ENCODE assay signal across 16 cellular contexts in the genomic region with DNA sequence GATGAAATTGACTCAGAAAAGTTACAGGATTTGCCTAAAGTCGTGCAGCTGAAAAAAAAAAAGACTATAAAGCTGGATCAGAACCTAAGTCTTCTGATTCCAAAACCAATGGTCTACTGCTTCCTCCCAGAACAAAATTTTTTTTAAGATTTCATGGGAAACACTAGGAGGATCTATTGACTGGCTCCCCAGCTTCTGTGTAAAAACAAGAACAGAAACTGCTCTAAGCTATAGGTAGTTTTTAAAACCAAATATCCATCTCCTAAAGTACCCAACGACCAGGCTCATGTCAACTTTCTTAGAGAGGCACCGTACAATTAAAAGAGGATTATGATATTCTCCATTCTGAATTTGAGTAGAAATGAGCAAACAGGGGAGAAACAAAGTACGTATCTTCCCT. TPM values are rescaled to one million over a fixed set of nuclear protein-coding genes. Genes with fewer than 3 reads are reported as not detected.
DNase-seq lines count a peak whose midpoint lies in the region; ATAC-seq and TF ChIP-seq lines count a peak whose summit lies in the region.
"Had no signal": no experiment of that assay in that cellular context is flagged by ENCODE, and none has a peak within 500 bp of the region (broad histone marks: within the 10 kb centered on the region; RNA-seq: fewer than 3 reads in every experiment).

No MANE protein-coding gene starts in this region.

- H3K79me2 ChIP-seq in OCI-LY3 (ENCODE audit: low read length), result peaks cover 97% of the 10 kb centered on the region

- H3K4me2 ChIP-seq in OCI-LY3 (ENCODE audit: low read length), result peak overlapping the region; percentile 86
- H3K4me2 ChIP-seq: A549 had no signal

- H3K4me1 ChIP-seq in OCI-LY3 (ENCODE audit: low read length), result peaks cover 64% of the 10 kb centered on the region
- peaks cover 50% of the 10 kb centered on the region for H3K4me1 ChIP-seq in iPS-20b (ENCODE audit: insufficient read depth, low read length)
- H3K4me1 ChIP-seq in upper lobe of left lung, result peaks cover 20 to 40% (median 37%) of the 10 kb centered on the region in 4 donors

- H3K27me3 Mint-ChIP-seq in activated naive CD8-positive, alpha-beta T cell treated with anti-CD3 and anti-CD28 coated beads, Interleukin-2, amount 10 ng/mL, durations not matched to agents 7 days and 5 days, result no peaks in the 10 kb centered on the region
- no peaks in the 10 kb centered on the region for H3K27me3 Mint-ChIP-seq in activated naive CD8-positive, alpha-beta T cell treated with anti-CD3 and anti-CD28 coated beads for 36 hours

- DNase-seq in activated naive CD8-positive, alpha-beta T cell treated with anti-CD3 and anti-CD28 coated beads, Interleukin-2, amount 10 ng/mL, durations not matched to agents 7 days and 5 days, result no peak
- DNase-seq in activated naive CD8-positive, alpha-beta T cell treated with anti-CD3 and anti-CD28 coated beads for 36 hours, result no peak
- DNase-seq in upper lobe of left lung (no peak), putamen (ENCODE audit: low spot score) (no peak), NCI-H146 treated with DMSO at 0.1 percent for 48 hours (lab: John Stamatoyannopoulos, UW; ENCODE audit: unreplicated experiment) (no peak), GM10266 (ENCODE audit: extremely low spot score) (no peak)
- DNase-seq: activated effector memory CD4-positive, alpha-beta T cell treated with anti-CD3 and anti-CD28 coated beads, Interleukin-2, amount 50 U/mL, for 16 hours; HCEC 1CT; NCI-H1048; testis had no signal

- no peak for TF ChIP-seq POLR2A in upper lobe of left lung (IDR thresholded peaks at IDR 0.05)

- no peak for TF ChIP-seq EP300 in upper lobe of left lung (IDR thresholded peaks at IDR 0.05)

- H3K9me3 ChIP-seq in OCI-LY3 (ENCODE audit: insufficient read depth, low read length) (no peaks in the 10 kb centered on the region), iPS-20b (ENCODE audit: insufficient read depth, low read depth, low read length) (no peaks in the 10 kb centered on the region), upper lobe of left lung (no peaks in the 10 kb centered on the region)
- H3K9me3 ChIP-seq: A549, esophagus muscularis mucosa, testis had no signal

- H3K4me3 ChIP-seq in OCI-LY3 (ENCODE audit: low read length) (peak overlapping the region; percentile 69), iPS-20b (ENCODE audit: low read length) (peak overlapping the region; percentile 60; the same call in 1 of the 2 replicates), upper lobe of left lung (no peak overlapping the region)
- H3K4me3 ChIP-seq: A549, esophagus muscularis mucosa, testis had no signal

- H2AFZ ChIP-seq in OCI-LY3 (ENCODE audit: low read depth, low read length), result no peak overlapping the region

- 78% methylated on average over 4 of the region's 4 CpGs for WGBS in upper lobe of left lung, 2 donors

- H3K27me3 ChIP-seq in OCI-LY3 (ENCODE audit: low read depth, low read length), result no peaks in the 10 kb centered on the region
- no peaks in the 10 kb centered on the region for H3K27me3 ChIP-seq in iPS-20b (ENCODE audit: insufficient read depth, low read length)
- no peaks in the 10 kb centered on the region for H3K27me3 ChIP-seq in upper lobe of left lung
- H3K27me3 ChIP-seq: esophagus muscularis mucosa, testis had no signal

- TF ChIP-seq CTCF in OCI-LY3 (IDR thresholded peaks at IDR 0.05; ENCODE audit: low read depth, low read length) (no peak), upper lobe of left lung (IDR thresholded peaks at IDR 0.05) (no peak), GM10266 (IDR thresholded peaks at IDR 0.05; ENCODE audit: control insufficient read depth, insufficient read depth, low read depth, missing control alignments) (no peak)

- H3K9me3 Mint-ChIP-seq in activated naive CD8-positive, alpha-beta T cell treated with anti-CD3 and anti-CD28 coated beads, Interleukin-2, amount 10 ng/mL, durations not matched to agents 7 days and 5 days, result no peaks in the 10 kb centered on the region
- H3K9me3 Mint-ChIP-seq in activated naive CD8-positive, alpha-beta T cell treated with anti-CD3 and anti-CD28 coated beads for 36 hours, result no peaks in the 10 kb centered on the region

- no peak overlapping the region for H3K27ac Mint-ChIP-seq in activated naive CD8-positive, alpha-beta T cell treated with anti-CD3 and anti-CD28 coated beads, Interleukin-2, amount 10 ng/mL, durations not matched to agents 7 days and 5 days
- no peak overlapping the region for H3K27ac Mint-ChIP-seq in activated naive CD8-positive, alpha-beta T cell treated with anti-CD3 and anti-CD28 coated beads for 36 hours

- ATAC-seq in activated naive CD8-positive, alpha-beta T cell treated with anti-CD3 and anti-CD28 coated beads, Interleukin-2, amount 10 ng/mL, durations not matched to agents 7 days and 5 days (ENCODE audit: low read depth), result no peak
- ATAC-seq in upper lobe of left lung (ENCODE audit: low FRiP score in 2 of 2), result no peak
- ATAC-seq: left lobe of liver had no signal

- H3K36me3 ChIP-seq in OCI-LY3 (replicated peaks; ENCODE audit: low read depth, low read length) (peaks cover 16% of the 10 kb centered on the region), iPS-20b (ENCODE audit: insufficient read depth, low read depth, low read length) (no peaks in the 10 kb centered on the region), upper lobe of left lung (no peaks in the 10 kb centered on the region)
- H3K36me3 ChIP-seq: esophagus muscularis mucosa had no signal

- H3K9ac ChIP-seq in OCI-LY3 (ENCODE audit: low read length) (peak overlapping the region; percentile 81), iPS-20b (ENCODE audit: low read depth, low read length) (peak overlapping the region; percentile 25; the same call in 1 of the 2 replicates)

- POLR2A ChIA-PET in activated naive CD8-positive, alpha-beta T cell treated with anti-CD3 and anti-CD28 coated beads, Interleukin-2, amount 10 ng/mL, durations not matched to agents 7 days and 5 days (lab: Charles Lee), result interaction anchor here (1.3 kb wide), 1 partner anchor 43 kb away, joined by 4 read pairs; the partner anchor contains the start of gene TMBIM6

- H3K4me3 Mint-ChIP-seq in activated naive CD8-positive, alpha-beta T cell treated with anti-CD3 and anti-CD28 coated beads, Interleukin-2, amount 10 ng/mL, durations not matched to agents 7 days and 5 days, result peak overlapping the region; percentile 83
- H3K4me3 Mint-ChIP-seq in activated naive CD8-positive, alpha-beta T cell treated with anti-CD3 and anti-CD28 coated beads for 36 hours, result no peak overlapping the region

- H3K4me1 Mint-ChIP-seq in activated naive CD8-positive, alpha-beta T cell treated with anti-CD3 and anti-CD28 coated beads, Interleukin-2, amount 10 ng/mL, durations not matched to agents 7 days and 5 days, result peaks cover 29% of the 10 kb centered on the region
- H3K4me1 Mint-ChIP-seq in activated naive CD8-positive, alpha-beta T cell treated with anti-CD3 and anti-CD28 coated beads for 36 hours, result peaks cover 51% of the 10 kb centered on the region

- peak overlapping the region; percentile 97 for H3K27ac ChIP-seq in OCI-LY3 (ENCODE audit: low read length)
- no peak overlapping the region for H3K27ac ChIP-seq in iPS-20b (ENCODE audit: low read length)
- peak overlapping the region in 3 of 4 donors; percentile 61 to 83 (median 69) for H3K27ac ChIP-seq in upper lobe of left lung
- H3K27ac ChIP-seq: A549, testis, VCaP had no signal

- H3K36me3 Mint-ChIP-seq in activated naive CD8-positive, alpha-beta T cell treated with anti-CD3 and anti-CD28 coated beads, Interleukin-2, amount 10 ng/mL, durations not matched to agents 7 days and 5 days, result peaks cover 3% of the 10 kb centered on the region
- H3K36me3 Mint-ChIP-seq in activated naive CD8-positive, alpha-beta T cell treated with anti-CD3 and anti-CD28 coated beads for 36 hours, result no peaks in the 10 kb centered on the region

- peaks cover 32% of the 10 kb centered on the region for H4K20me1 ChIP-seq in OCI-LY3 (ENCODE audit: insufficient read depth, low read length)

RNA-seq across cellular contexts. Expression of gene FMNL3, which starts 9.4 kb away (rescaled TPM):
- total RNA-seq in activated naive CD8-positive, alpha-beta T cell treated with anti-CD3 and anti-CD28 coated beads, Interleukin-2, amount 10 ng/mL, durations not matched to agents 7 days and 5 days, result 10 to 100 TPM; 43.5 to 43.8 TPM
- 10 to 100 TPM; 20.3 to 22.3 TPM for total RNA-seq in activated naive CD8-positive, alpha-beta T cell treated with anti-CD3 and anti-CD28 coated beads for 36 hours
- total RNA-seq in upper lobe of left lung, result 10 to 100 TPM; 13.0 to 46.7 (median 29.4) TPM

RNA-seq across cellular contexts. Expression of gene TMBIM6, which starts 43.5 kb away (rescaled TPM):
- total RNA-seq in activated naive CD8-positive, alpha-beta T cell treated with anti-CD3 and anti-CD28 coated beads, Interleukin-2, amount 10 ng/mL, durations not matched to agents 7 days and 5 days, result 100 to 1,000 TPM; 426 to 431 TPM
- total RNA-seq in activated naive CD8-positive, alpha-beta T cell treated with anti-CD3 and anti-CD28 coated beads for 36 hours, result 100 to 1,000 TPM; 400 to 410 TPM
- total RNA-seq in upper lobe of left lung, result 100 to 1,000 TPM; 185 to 831 (median 594) TPM

Comparison
In these comparisons a context has a peak if more than half of its experiments do, and no peak if none do; other contexts are left out.
1. H3K4me3 ChIP-seq: peak in OCI-LY3 (single experiment) and iPS-20b (single experiment); none in upper lobe of left lung (0 of 4).